ENCODE assay signal across 10 cellular contexts in genomic region chr20:1323830-1324597, GRCh38. TPM values are rescaled to one million over a fixed set of nuclear protein-coding genes. Genes with fewer than 3 reads are reported as not detected.
A peak's percentile ranks its signal among the peaks of the same experiment; 100 is the strongest.
DNase-seq lines count a peak whose midpoint lies in the region; ATAC-seq and TF ChIP-seq lines count a peak whose summit lies in the region.
"Had no signal": no experiment of that assay in that cellular context is flagged by ENCODE, and none has a peak within 500 bp of the region (broad histone marks: within the 10 kb centered on the region; RNA-seq: fewer than 3 reads in every experiment).

No MANE protein-coding gene starts in this region.

- POLR2A ChIA-PET in T-cell (lab: Charles Lee) = interaction anchor here in 1 of 2 donors (0.5 kb wide), 1 partner anchor 57 kb away, joined by 3 read pairs; no protein-coding TSS in a partner anchor

- CTCF ChIA-PET in T-cell (lab: Charles Lee) = interaction anchor here (0.5 to 2.0 kb wide), 4 partner anchors 8 to 499 kb away, joined by 3 to 7 read pairs (median 6); no protein-coding TSS in a partner anchor

- H3K4me3 ChIP-seq in DOHH2 (ENCODE audit: low read length) (peak overlapping the region; percentile 80), RWPE2 (ENCODE audit: severe bottlenecking) (no peak overlapping the region), gastroesophageal sphincter (no peak overlapping the region), sigmoid colon (no peak overlapping the region)

- H3K4me1 Mint-ChIP-seq in T-cell = peaks cover 0 to 12% (median 10%) of the 10 kb centered on the region in 3 donors

- intact Hi-C loops in sigmoid colon (cut with DNase I) = loop anchor here (2.0 kb wide), 2 partner anchors 57 to 143 kb away; partner anchors contain the start of genes NSFL1C and SNPH

- peaks cover 38% of the 10 kb centered on the region for H3K4me1 ChIP-seq in DOHH2 (ENCODE audit: control insufficient read depth, low read length)
- H3K4me1 ChIP-seq in RWPE2 (ENCODE audit: insufficient read depth, poor library complexity, severe bottlenecking) = peaks cover 43% of the 10 kb centered on the region
- H3K4me1 ChIP-seq in gastroesophageal sphincter = peaks cover 5 to 47% (median 30%) of the 10 kb centered on the region in 3 donors
- H3K4me1 ChIP-seq in sigmoid colon = peaks cover 0 to 43% (median 38%) of the 10 kb centered on the region in 4 donors

- TF ChIP-seq EP300 in gastroesophageal sphincter (IDR thresholded peaks at IDR 0.05) (no peak), sigmoid colon (IDR thresholded peaks at IDR 0.05) (no peak)

- ATAC-seq in RWPE2 (ENCODE audit: low read depth) (no peak), gastroesophageal sphincter (no peak), T-cell (replicated peaks in 1 of 4) (no peak), GM19455 (IDR thresholded peaks at IDR 0.05; ENCODE audit: unreplicated experiment) (no peak), HG03439 (IDR thresholded peaks at IDR 0.05; ENCODE audit: unreplicated experiment) (no peak)

- peaks cover 9% of the 10 kb centered on the region for H4K20me1 ChIP-seq in DOHH2 (ENCODE audit: control insufficient read depth, insufficient read depth, low read depth, low read length)

- peak overlapping the region in 1 of 3 donors; percentile 2 for H3K4me3 Mint-ChIP-seq in T-cell

- TF ChIP-seq POLR2A in gastroesophageal sphincter (IDR thresholded peaks at IDR 0.05) (no peak), sigmoid colon (IDR thresholded peaks at IDR 0.05) (no peak)

- H3F3A ChIP-seq in DOHH2 (ENCODE audit: control insufficient read depth, insufficient read depth) = no peaks in the 10 kb centered on the region

- no peaks in the 10 kb centered on the region for H3K27me3 Mint-ChIP-seq in T-cell

- H3K36me3 Mint-ChIP-seq in T-cell = no peaks in the 10 kb centered on the region

- DNase-seq in RWPE2 (ENCODE audit: low spot score) = peak; percentile 28
- peak; percentile 59 for DNase-seq in sigmoid colon
- no peak for DNase-seq in T-cell
- DNase-seq in NCI-H1048 (lab: John Stamatoyannopoulos, UW) = no peak
- DNase-seq: NCI-H187 treated with DMSO at 0.1 percent for 48 hours, SHP77 treated with DMSO at 0.1 percent for 48 hours had no signal

- no peaks in the 10 kb centered on the region for H3K9me3 ChIP-seq in DOHH2 (ENCODE audit: control insufficient read depth, insufficient read depth, low read length)
- no peaks in the 10 kb centered on the region for H3K9me3 ChIP-seq in RWPE2 (ENCODE audit: severe bottlenecking)
- H3K9me3 ChIP-seq in gastroesophageal sphincter = no peaks in the 10 kb centered on the region
- H3K9me3 ChIP-seq in sigmoid colon = no peaks in the 10 kb centered on the region

- peaks cover 38% of the 10 kb centered on the region for H3K79me2 ChIP-seq in DOHH2 (ENCODE audit: control insufficient read depth, low read length)

- WGBS in gastroesophageal sphincter (ENCODE audit: low coverage in 1 of 2), 2 donors = 54 to 67% methylated on average over 5 to 6 of the region's 12 CpGs
- 81 to 88% methylated on average over 12 of the region's 12 CpGs for WGBS in sigmoid colon, 2 donors

- H3K36me3 ChIP-seq in DOHH2 (ENCODE audit: control insufficient read depth, low read length) = peaks cover 24% of the 10 kb centered on the region
- no peaks in the 10 kb centered on the region for H3K36me3 ChIP-seq in RWPE2 (ENCODE audit: low read depth)
- peaks cover 0 to 3% of the 10 kb centered on the region in 2 donors for H3K36me3 ChIP-seq in gastroesophageal sphincter
- no peaks in the 10 kb centered on the region for H3K36me3 ChIP-seq in sigmoid colon

- H3K27me3 ChIP-seq in DOHH2 (ENCODE audit: control insufficient read depth, low read length) = no peaks in the 10 kb centered on the region
- H3K27me3 ChIP-seq in RWPE2 (ENCODE audit: insufficient read depth, poor library complexity, severe bottlenecking) = no peaks in the 10 kb centered on the region
- peaks cover 6% of the 10 kb centered on the region for H3K27me3 ChIP-seq in gastroesophageal sphincter
- no peaks in the 10 kb centered on the region for H3K27me3 ChIP-seq in sigmoid colon

- no peaks in the 10 kb centered on the region for H3K9me3 Mint-ChIP-seq in T-cell

- no peak overlapping the region for H3K27ac ChIP-seq in DOHH2 (ENCODE audit: low read depth, low read length)
- H3K27ac ChIP-seq in RWPE2 (ENCODE audit: poor library complexity, severe bottlenecking) = peak overlapping the region; percentile 81
- peak overlapping the region in 3 of 4 donors; percentile 88 to 97 (median 95) for H3K27ac ChIP-seq in gastroesophageal sphincter
- peak overlapping the region; percentile 97 to 99 (median 98) for H3K27ac ChIP-seq in sigmoid colon

- no peaks in the 10 kb centered on the region for H3K9me2 ChIP-seq in DOHH2 (replicated peaks; ENCODE audit: control insufficient read depth, low read length)

- peak overlapping the region in 1 of 2 donors; percentile 59 for H3K27ac Mint-ChIP-seq in T-cell

- peak overlapping the region; percentile 89 for H3K4me2 ChIP-seq in DOHH2 (ENCODE audit: low read length)

- TF ChIP-seq CTCF in DOHH2 (IDR thresholded peaks at IDR 0.05; ENCODE audit: low read depth, low read length, poor library complexity, severe bottlenecking) (no peak), RWPE2 (IDR thresholded peaks at IDR 0.05; ENCODE audit: poor library complexity, severe bottlenecking) (no peak), gastroesophageal sphincter (IDR thresholded peaks at IDR 0.05) (no peak), sigmoid colon (IDR thresholded peaks at IDR 0.05) (no peak)

RNA-seq across cellular contexts. Expression of gene SDCBP2, which starts 4.9 kb away (rescaled TPM):
- total RNA-seq in gastroesophageal sphincter (10 to 100 TPM in 1 of 4 donors, 1 to 10 TPM in 3; 1.6 to 17.5 (median 3.5) TPM), sigmoid colon (1 to 10 TPM; 1.1 to 3.6 (median 1.9) TPM), T-cell (1 to 10 TPM; 1.1 to 2.4 (median 2.2) TPM)
- polyA plus RNA-seq in sigmoid colon = 100 to 1,000 TPM; 229 to 724 (median 339) TPM

RNA-seq across cellular contexts. Expression of gene SNPH, which starts 57.9 kb away (rescaled TPM):
- 10 to 100 TPM in 3 of 4 donors, 1 to 10 TPM in 1; 9.8 to 31.6 (median 12.5) TPM for total RNA-seq in gastroesophageal sphincter
- 10 to 100 TPM in 1 of 4 donors, 1 to 10 TPM in 3; 6.4 to 21.0 (median 8.9) TPM for total RNA-seq in sigmoid colon
- 1 to 10 TPM in 1 of 3 donors, under 1 TPM in 2; under 0.01 to 4.4 (median 0.23) TPM for polyA plus RNA-seq in sigmoid colon
- 10 to 100 TPM; 12.9 to 29.8 (median 23.4) TPM for total RNA-seq in T-cell

Comparison
In these comparisons a context has a peak if more than half of its experiments do, and no peak if none do; other contexts are left out.
1. DNase-seq: peak in RWPE2 (single experiment) and sigmoid colon (single experiment); none in T-cell (0 of 34) and NCI-H1048 (single experiment).